ENCODE assay signal across 8 cellular contexts in the genomic region with DNA sequence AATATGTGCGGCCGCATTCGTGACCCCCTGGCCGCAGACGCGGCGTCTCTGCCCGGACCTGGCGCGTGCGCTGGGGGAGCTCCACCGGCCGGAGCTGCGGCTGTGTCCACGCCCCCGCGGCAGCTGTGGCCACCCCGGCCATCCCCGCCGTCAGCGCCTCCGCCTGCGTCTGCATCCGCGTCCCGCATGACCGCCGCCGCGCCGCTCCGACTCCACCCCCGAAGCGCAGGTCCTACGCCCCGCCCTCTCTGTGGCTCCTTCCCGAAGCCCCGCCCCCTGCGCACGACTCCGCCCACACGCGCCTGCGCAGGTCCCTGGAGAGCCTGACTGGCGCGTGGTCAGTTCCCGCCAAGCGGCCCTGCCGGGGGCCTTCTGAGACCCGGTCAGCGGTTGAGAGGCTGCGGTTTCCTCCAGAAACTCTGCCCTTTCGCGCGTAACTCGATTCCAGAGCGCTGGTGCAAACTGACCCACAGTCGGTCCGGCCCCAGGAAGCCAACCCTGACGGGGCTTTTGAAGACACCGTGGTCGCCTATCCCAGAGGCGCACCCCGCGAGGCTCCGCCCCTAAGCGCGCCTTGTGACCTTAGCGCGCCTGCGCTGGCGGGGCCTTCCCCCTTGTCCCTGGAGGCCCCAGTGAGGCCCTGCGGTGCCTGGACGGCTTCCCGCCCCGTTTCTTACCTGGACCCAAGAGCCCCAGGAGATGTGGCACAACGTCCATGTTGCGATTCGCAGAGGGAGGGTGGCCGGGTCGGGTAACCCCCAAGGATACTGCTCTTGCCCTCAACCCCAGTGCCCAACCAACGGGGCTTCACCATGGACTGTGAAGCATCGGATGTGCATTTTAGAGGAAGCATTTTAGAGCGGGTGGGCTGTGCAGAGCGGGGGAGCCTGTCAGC. TPM values are rescaled to one million over a fixed set of nuclear protein-coding genes. Genes with fewer than 3 reads are reported as not detected.
A peak's percentile ranks its signal among the peaks of the same experiment; 100 is the strongest.
DNase-seq lines count a peak whose midpoint lies in the region; ATAC-seq and TF ChIP-seq lines count a peak whose summit lies in the region.

Gene LAGE3 (minus strand): TSS at position 554 of the 895 bp plus-strand sequence. CDS start 366 bp downstream, at position 188.

- intact Hi-C loops in heart left ventricle (cut with DNase I) (loop anchor here in 2 of 10 donors (5.0 kb wide), 3 partner anchors 38 to 82 kb away; partner anchors contain the start of genes FAM3A (in 1 of the 2), GDI1 (in 1 of the 2) and RPL10 (in 1 of the 2)), posterior vena cava (cut with DNase I) (no loop called here)

- no peaks in the 10 kb centered on the region for H3K36me3 ChIP-seq in adipocyte (ENCODE audit: control insufficient read depth, insufficient read depth, low read length, severe bottlenecking)
- peaks cover 0 to 4% (median 0%) of the 10 kb centered on the region in 9 donors for H3K36me3 ChIP-seq in heart left ventricle
- H3K36me3 ChIP-seq in upper lobe of left lung = peaks cover 0 to 1% (median 0%) of the 10 kb centered on the region in 4 donors

- no peak for TF ChIP-seq EP300 in upper lobe of left lung (IDR thresholded peaks at IDR 0.05)

- DNase-seq in NCI-H128 (lab: John Stamatoyannopoulos, UW; ENCODE audit: unreplicated experiment) = peak; percentile 68
- peak; percentile 88 for DNase-seq in T follicular helper cell (ENCODE audit: low read depth)
- DNase-seq in adipocyte (ENCODE audit: low read depth) = peak; percentile 93
- peak; percentile 93 to 95 (median 94) for DNase-seq in heart left ventricle
- DNase-seq in posterior vena cava (ENCODE audit: low spot score) = peak; percentile 98
- peak; percentile 94 to 99 for DNase-seq in upper lobe of left lung

- TF ChIP-seq POLR2A in heart left ventricle (IDR thresholded peaks at IDR 0.05) = peak in 1 of 2 donors; percentile 65
- peak in 1 of 4 donors; percentile 80 for TF ChIP-seq POLR2A in upper lobe of left lung (IDR thresholded peaks at IDR 0.05)

- TF ChIP-seq CTCF in GM12875 (IDR thresholded peaks at IDR 0.05; ENCODE audit: borderline replicate concordance, insufficient read depth, low read depth, low read length) = no peak
- TF ChIP-seq CTCF in heart left ventricle (IDR thresholded peaks at IDR 0.05) = no peak
- no peak for TF ChIP-seq CTCF in upper lobe of left lung (IDR thresholded peaks at IDR 0.05)

- ATAC-seq in HG02678 (IDR thresholded peaks at IDR 0.05; ENCODE audit: unreplicated experiment) = peak; percentile 88
- peak; percentile 91 to 97 (median 94) for ATAC-seq in heart left ventricle
- ATAC-seq in upper lobe of left lung (ENCODE audit: low FRiP score in 2 of 2) = peak; percentile 96 to 99

- H3K27me3 ChIP-seq in adipocyte (replicated peaks; ENCODE audit: control insufficient read depth, insufficient read depth, low read length) (no peaks in the 10 kb centered on the region), heart left ventricle (no peaks in the 10 kb centered on the region), upper lobe of left lung (no peaks in the 10 kb centered on the region)

- peak within 1 kb of the TSS in 11 of 12 donors; percentile 69 to 88 (median 84) for H3K27ac ChIP-seq in heart left ventricle
- H3K27ac ChIP-seq in upper lobe of left lung = peak within 1 kb of the TSS; percentile 75 to 88 (median 80)

- H3K9me3 ChIP-seq in adipocyte (ENCODE audit: control insufficient read depth, low read length) (no peaks in the 10 kb centered on the region), heart left ventricle (no peaks in the 10 kb centered on the region), upper lobe of left lung (no peaks in the 10 kb centered on the region)

- H3K4me3 ChIP-seq in GM12875 (ENCODE audit: low read depth, low read length) (peak within 1 kb of the TSS; percentile 67), adipocyte (ENCODE audit: low read length) (peak within 1 kb of the TSS; percentile 77), heart left ventricle (peak within 1 kb of the TSS; percentile 23 to 67 (median 58)), upper lobe of left lung (peak within 1 kb of the TSS; percentile 32 to 60 (median 52))

- H3K4me1 ChIP-seq in adipocyte (ENCODE audit: control insufficient read depth, insufficient read depth, low read length) (peaks cover 9% of the 10 kb centered on the region), heart left ventricle (peaks cover 0 to 17% (median 1%) of the 10 kb centered on the region in 12 donors), upper lobe of left lung (peaks cover 0 to 6% (median 4%) of the 10 kb centered on the region in 4 donors)

- peak within 1 kb of the TSS; percentile 81 for H3K9ac ChIP-seq in adipocyte (ENCODE audit: low read length)

- 2 to 55% (median 23%) methylated on average over 39 to 85 of the region's 85 CpGs for WGBS in heart left ventricle, 4 donors
- WGBS in upper lobe of left lung, 2 donors = 44 to 46% methylated on average over 2 to 85 of the region's 85 CpGs

RNA-seq across cellular contexts. Expression of gene LAGE3, which starts in this region (rescaled TPM):
- total RNA-seq in heart left ventricle (10 to 100 TPM; 16.2 to 23.6 (median 18.9) TPM), posterior vena cava (10 to 100 TPM; 10.2 to 15.0 TPM), upper lobe of left lung (10 to 100 TPM; 16.6 to 25.4 (median 20.2) TPM)
- 10 to 100 TPM; 15.1 to 26.8 TPM for polyA plus RNA-seq in heart left ventricle

Comparison
In these comparisons a context has a peak if more than half of its experiments do, and no peak if none do; other contexts are left out.
1. Peak in every context shown above with its lines: DNase-seq, ATAC-seq, H3K4me3 ChIP-seq and H3K27ac ChIP-seq.